9 cellular contexts compared by ENCODE assay signal in the genomic region with DNA sequence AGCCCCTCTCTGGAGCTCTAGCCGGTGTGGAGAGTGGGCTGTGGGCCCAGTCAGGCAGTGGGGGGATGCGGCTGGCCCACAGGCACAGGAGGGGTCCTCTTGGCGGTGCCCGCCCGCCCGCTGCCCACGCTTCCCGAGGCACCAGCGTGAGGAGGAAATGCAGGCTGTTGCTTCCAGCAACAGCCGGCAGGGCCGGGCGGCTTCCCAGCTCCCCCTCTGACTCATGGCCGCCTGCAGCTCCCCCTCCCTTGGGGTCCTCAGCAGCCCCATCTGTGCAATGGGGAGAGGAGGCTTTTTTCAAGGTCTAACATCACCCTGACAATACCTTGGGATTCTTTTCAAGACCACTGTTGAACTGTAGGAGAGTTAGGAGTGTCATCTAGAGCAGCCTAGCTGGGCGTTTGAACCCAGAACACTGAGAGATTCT. TPM values are rescaled to one million over a fixed set of nuclear protein-coding genes. Genes with fewer than 3 reads are reported as not detected.
DNase-seq lines count a peak whose midpoint lies in the region; ATAC-seq and TF ChIP-seq lines count a peak whose summit lies in the region.
"Had no signal": no experiment of that assay in that cellular context is flagged by ENCODE, and none has a peak within 500 bp of the region (broad histone marks: within the 10 kb centered on the region; RNA-seq: fewer than 3 reads in every experiment).

No MANE protein-coding gene starts in this region.

- peak overlapping the region; percentile 63 for H2AK5ac ChIP-seq in trophoblast cell (ENCODE audit: low read length)

- peak overlapping the region in 5 of 8 donors; percentile 24 to 94 (median 75) for H3K27ac Mint-ChIP-seq in CD8-positive, alpha-beta memory T cell

- no peaks in the 10 kb centered on the region for H3K27me3 Mint-ChIP-seq in CD8-positive, alpha-beta memory T cell

- peak overlapping the region; percentile 59 for H3K4ac ChIP-seq in trophoblast cell (ENCODE audit: low read depth, low read length)

- POLR2A ChIA-PET in CD8-positive, alpha-beta memory T cell (lab: Charles Lee): interaction anchor here (0.5 kb wide), 1 partner anchor 1144 kb away, joined by 3 read pairs; no protein-coding TSS in a partner anchor

- H2AFZ ChIP-seq in fibroblast of lung (ENCODE audit: low read length) (no peak overlapping the region), trophoblast cell (ENCODE audit: insufficient read depth, low read length, poor library complexity) (no peak overlapping the region)

- no peaks in the 10 kb centered on the region for H3K9me3 Mint-ChIP-seq in CD8-positive, alpha-beta memory T cell
- H3K9me3 Mint-ChIP-seq: naive thymus-derived CD4-positive, alpha-beta T cell had no signal

- no peak overlapping the region for H3K23ac ChIP-seq in trophoblast cell (ENCODE audit: low read length)

- no peaks in the 10 kb centered on the region for H3K36me3 Mint-ChIP-seq in CD8-positive, alpha-beta memory T cell

- peak overlapping the region; percentile 59 for H4K8ac ChIP-seq in trophoblast cell (ENCODE audit: low read depth, low read length)

- H3K4me2 ChIP-seq in fibroblast of lung (ENCODE audit: extremely low read depth, insufficient read depth, low read length) (peak overlapping the region; percentile 21), trophoblast cell (ENCODE audit: low read length) (peak overlapping the region; percentile 34)

- H3K27me3 ChIP-seq in CD8-positive, alpha-beta memory T cell (ENCODE audit: insufficient read depth, low read length, poor library complexity, severe bottlenecking): no peaks in the 10 kb centered on the region
- H3K27me3 ChIP-seq in fibroblast of lung (ENCODE audit: control insufficient read depth, insufficient read depth, low read length): no peaks in the 10 kb centered on the region
- H3K27me3 ChIP-seq in trophoblast cell (ENCODE audit: insufficient read depth, low read length): no peaks in the 10 kb centered on the region

- no peak for TF ChIP-seq CTCF in fibroblast of lung (conservative IDR thresholded peaks at IDR 0.05 in 1 of 2, IDR thresholded peaks at IDR 0.05 in 1 of 2; ENCODE audit: low read depth in 1 of 2, low read length in 2 of 2)

- H2BK120ac ChIP-seq in trophoblast cell (ENCODE audit: insufficient read depth, low read length, poor library complexity): peak overlapping the region; percentile 28

- H2BK12ac ChIP-seq in trophoblast cell (ENCODE audit: low read length): peak overlapping the region; percentile 55

- peaks cover 30% of the 10 kb centered on the region for H3K79me2 ChIP-seq in fibroblast of lung (ENCODE audit: control insufficient read depth, insufficient read depth, low read length)
- peaks cover 66% of the 10 kb centered on the region for H3K79me2 ChIP-seq in trophoblast cell (ENCODE audit: control insufficient read depth, insufficient read depth, low read length, poor library complexity)

- no CpG with 5 or more reads among the region's 14 CpGs for WGBS in trophoblast cell (ENCODE audit: extremely low coverage, insufficient coverage, insufficient read length)

- peaks cover 60% of the 10 kb centered on the region for H3K79me1 ChIP-seq in trophoblast cell (ENCODE audit: low read length)

- H3K4me1 Mint-ChIP-seq in CD8-positive, alpha-beta memory T cell: peaks cover 37 to 44% (median 43%) of the 10 kb centered on the region in 3 donors

- CTCF ChIA-PET in CD8-positive, alpha-beta memory T cell (lab: Charles Lee): interaction anchor here (1.0 kb wide), 1 partner anchor 25 kb away, joined by 3 read pairs; no protein-coding TSS in a partner anchor

- no peak for DNase-seq in CD8-positive, alpha-beta memory T cell
- peak; percentile 50 for DNase-seq in RPMI7951 (ENCODE audit: low read depth)
- DNase-seq in fibroblast of lung (ENCODE audit: low read depth in 2 of 2): peak in 1 of 2 donors; percentile 75
- no peak for DNase-seq in trophoblast cell
- DNase-seq in Kasumi-1 (lab: John Stamatoyannopoulos, UW): no peak
- DNase-seq: naive thymus-derived CD4-positive, alpha-beta T cell had no signal

- no peak overlapping the region for H3K9ac ChIP-seq in fibroblast of lung (ENCODE audit: insufficient read depth, low read length)
- no peak overlapping the region for H3K9ac ChIP-seq in trophoblast cell (ENCODE audit: low read length)

- no peaks in the 10 kb centered on the region for H3K9me3 ChIP-seq in CD8-positive, alpha-beta memory T cell (ENCODE audit: low read length)
- no peaks in the 10 kb centered on the region for H3K9me3 ChIP-seq in fibroblast of lung (ENCODE audit: control insufficient read depth, insufficient read depth, low read depth, low read length)
- H3K9me3 ChIP-seq in trophoblast cell (ENCODE audit: insufficient read depth, low read depth, low read length): peaks cover 6% of the 10 kb centered on the region

- H3K18ac ChIP-seq in trophoblast cell (ENCODE audit: low read length): peak overlapping the region; percentile 37

- peaks cover 12% of the 10 kb centered on the region for H3K4me1 ChIP-seq in CD8-positive, alpha-beta memory T cell (ENCODE audit: insufficient read depth, low read length)
- H3K4me1 ChIP-seq in fibroblast of lung (ENCODE audit: control insufficient read depth, extremely low read depth, insufficient read depth, low read length): peaks cover 47% of the 10 kb centered on the region
- H3K4me1 ChIP-seq in trophoblast cell (ENCODE audit: control insufficient read depth in 1 of 2, insufficient read depth in 2 of 2, low read length in 2 of 2): peaks cover 88 to 91% of the 10 kb centered on the region in 2 experiments

- H4K12ac ChIP-seq in trophoblast cell (ENCODE audit: low read depth, low read length): no peak overlapping the region

- peak overlapping the region; percentile 45 for H2BK5ac ChIP-seq in trophoblast cell (ENCODE audit: low read depth, low read length, poor library complexity)

- no peaks in the 10 kb centered on the region for H3K36me3 ChIP-seq in CD8-positive, alpha-beta memory T cell (ENCODE audit: insufficient read depth, low read length)
- no peaks in the 10 kb centered on the region for H3K36me3 ChIP-seq in fibroblast of lung (ENCODE audit: control insufficient read depth, insufficient read depth, low read length)
- peaks cover 12 to 31% of the 10 kb centered on the region in 2 experiments for H3K36me3 ChIP-seq in trophoblast cell (ENCODE audit: control insufficient read depth in 1 of 2, insufficient read depth in 2 of 2, low read length in 2 of 2)

- H3K14ac ChIP-seq in trophoblast cell (ENCODE audit: low read length): peak overlapping the region; percentile 29

- no peak overlapping the region for H3K4me3 ChIP-seq in CD8-positive, alpha-beta memory T cell (ENCODE audit: low read length)
- H3K4me3 ChIP-seq in fibroblast of lung (replicated peaks in 1 of 4; ENCODE audit: control extremely low read depth in 1 of 4, insufficient read depth in 1 of 4, low read depth in 3 of 4, low read length in 4 of 4) (no peak overlapping the region), trophoblast cell (ENCODE audit: low read depth, low read length) (no peak overlapping the region)

- H4K20me1 ChIP-seq in fibroblast of lung (ENCODE audit: control insufficient read depth, extremely low read depth, insufficient read depth, low read length): no peaks in the 10 kb centered on the region

- H3K27ac ChIP-seq in CD8-positive, alpha-beta memory T cell (ENCODE audit: low read depth, low read length): peak overlapping the region; percentile 16
- H3K27ac ChIP-seq in fibroblast of lung (ENCODE audit: insufficient read depth, low read length) (peak overlapping the region; percentile 82), trophoblast cell (ENCODE audit: low read depth, low read length) (peak overlapping the region; percentile 92)

- ATAC-seq in GM21360 (IDR thresholded peaks at IDR 0.05; ENCODE audit: unreplicated experiment): no peak
- ATAC-seq in HG03280 (IDR thresholded peaks at IDR 0.05; ENCODE audit: unreplicated experiment): no peak
- ATAC-seq in HG03521 (IDR thresholded peaks at IDR 0.05; ENCODE audit: unreplicated experiment): no peak
- ATAC-seq: naive thymus-derived CD4-positive, alpha-beta T cell had no signal

- peak overlapping the region in 3 of 7 donors; percentile 15 to 75 (median 63) for H3K4me3 Mint-ChIP-seq in CD8-positive, alpha-beta memory T cell

- H4K91ac ChIP-seq in trophoblast cell (ENCODE audit: low read depth, low read length): peak overlapping the region; percentile 96

RNA-seq across cellular contexts. Expression of a gene that starts 10.4 kb away (rescaled TPM):
- total RNA-seq in CD8-positive, alpha-beta memory T cell: 1 to 10 TPM; 2.1 to 3.1 TPM
- polyA plus RNA-seq in CD8-positive, alpha-beta memory T cell: 67.0 TPM
- 39.8 and 43.0 TPM in 2 replicates for total RNA-seq in RPMI7951 (2014; rRNA removed; shearing (Covaris generic))
- 29.0 and 43.9 TPM in 2 replicates for total RNA-seq in fibroblast of lung
- 15.8 and 18.6 TPM in 2 replicates for polyA plus RNA-seq in fibroblast of lung
- 17.6 and 19.7 TPM in 2 replicates for polyA plus RNA-seq in fibroblast of lung (2012)
- polyA minus RNA-seq in fibroblast of lung (ENCODE audit: low replicate concordance): 8.7 and 22.1 TPM in 2 replicates
- 101 and 105 TPM in 2 replicates for polyA plus RNA-seq in trophoblast cell (2013)

Comparison
In these comparisons a context has a peak if more than half of its experiments do, and no peak if none do; other contexts are left out.
1. H3K27ac ChIP-seq: peak in every context shown above with its lines; median percentile 92 in trophoblast cell; 82 in fibroblast of lung; 16 in CD8-positive, alpha-beta memory T cell.